Comparison of ENCODE assay signal across 21 cellular contexts in genomic region chr18:9239708-9240107, GRCh38.
DNase-seq lines count a peak whose midpoint lies in the region; ATAC-seq, FAIRE-seq and TF ChIP-seq lines count a peak whose summit lies in the region.
"Had no signal": no experiment of that assay in that cellular context is flagged by ENCODE, and none has a peak within 500 bp of the region (broad histone marks: within the 10 kb centered on the region; RNA-seq: fewer than 3 reads in every experiment).

No MANE protein-coding gene starts in this region.

- no peaks in the 10 kb centered on the region for H3K27me3 Mint-ChIP-seq in activated CD4-positive, alpha-beta memory T cell treated with anti-CD3 and anti-CD28 coated beads for 36 hours
- no peaks in the 10 kb centered on the region for H3K27me3 Mint-ChIP-seq in activated CD4-positive, alpha-beta memory T cell treated with anti-CD3 and anti-CD28 coated beads, Interleukin-2, amount 10 ng/mL, durations not matched to agents 7 days and 5 days
- H3K27me3 Mint-ChIP-seq in T-helper 17 cell (no peaks in the 10 kb centered on the region), H9 (ENCODE audit: low read depth) (no peaks in the 10 kb centered on the region)
- H3K27me3 Mint-ChIP-seq in activated T-helper 1 cell treated with anti-CD3 and anti-CD28 coated beads, Interleukin-12 subunit alpha, Interleukin-12 subunit beta, Interleukin-2, Interleukin-4 antibody, amounts not matched to agents 30 ng/mL and 10 ng/mL and 1 ng/mL, durations not matched to agents 14 hours and 24 hours and 36 hours (ENCODE audit: insufficient read depth), result no peaks in the 10 kb centered on the region
- H3K27me3 Mint-ChIP-seq: CD8-positive, alpha-beta memory T cell had no signal

- no peak for ATAC-seq in T-helper 17 cell
- ATAC-seq: K562 had no signal

- no peak overlapping the region for H2BK5ac ChIP-seq in H9 (ENCODE audit: insufficient read length, low read length)

- peaks cover 9% of the 10 kb centered on the region for H3K36me3 ChIP-seq in neutrophil

- H3K9me3 ChIP-seq in T-helper 17 cell (ENCODE audit: control insufficient read depth, low read length, poor library complexity, severe bottlenecking) (no peaks in the 10 kb centered on the region), neutrophil (no peaks in the 10 kb centered on the region), H9 (ENCODE audit: control insufficient read depth, low read depth, low read length) (no peaks in the 10 kb centered on the region)
- H3K9me3 ChIP-seq: BLaER1, SJSA1 had no signal

- POLR2A ChIA-PET in activated CD4-positive, alpha-beta memory T cell treated with anti-CD3 and anti-CD28 coated beads for 36 hours (lab: Charles Lee), result interaction anchor here (1.1 to 2.5 kb wide), 5 partner anchors 97 to 166 kb away, joined by 3 to 6 read pairs (median 3); no protein-coding TSS in a partner anchor
- POLR2A ChIA-PET in activated CD4-positive, alpha-beta memory T cell treated with anti-CD3 and anti-CD28 coated beads, Interleukin-2, amount 10 ng/mL, durations not matched to agents 7 days and 5 days (lab: Charles Lee), result interaction anchor here (0.9 kb wide), 1 partner anchor 256 kb away, joined by 3 read pairs; no protein-coding TSS in a partner anchor

- no peak overlapping the region for H3K18ac ChIP-seq in H9 (ENCODE audit: insufficient read length, low read depth, low read length)

- no peak overlapping the region for H2BK12ac ChIP-seq in H9 (ENCODE audit: insufficient read length, low read depth, low read length)

- TF ChIP-seq CTCF in neutrophil (IDR thresholded peaks at IDR 0.05), result no peak
- no peak for TF ChIP-seq CTCF in H9 (conservative IDR thresholded peaks at IDR 0.05)

- H3K23me2 ChIP-seq in H9 (ENCODE audit: insufficient read length, low read depth, low read length, poor library complexity, severe bottlenecking), result no peaks in the 10 kb centered on the region

- no peaks in the 10 kb centered on the region for H3K27me3 ChIP-seq in neutrophil
- no peaks in the 10 kb centered on the region for H3K27me3 ChIP-seq in H9 (ENCODE audit: insufficient read depth, low read length)
- H3K27me3 ChIP-seq: BLaER1, SJSA1 had no signal

- H2BK15ac ChIP-seq in H9 (ENCODE audit: low read depth, low read length), result no peak overlapping the region

- CTCF ChIA-PET in activated CD4-positive, alpha-beta memory T cell treated with anti-CD3 and anti-CD28 coated beads for 36 hours (lab: Charles Lee), result no interaction called here
- CTCF ChIA-PET in activated CD4-positive, alpha-beta memory T cell treated with anti-CD3 and anti-CD28 coated beads, Interleukin-2, amount 10 ng/mL, durations not matched to agents 7 days and 5 days (lab: Charles Lee), result no interaction called here

- no peak overlapping the region for H4K8ac ChIP-seq in H9 (replicated peaks; ENCODE audit: insufficient read length, low read depth, low read length)

- no peaks in the 10 kb centered on the region for H3K79me1 ChIP-seq in H9 (ENCODE audit: insufficient read depth, low read depth, low read length, poor library complexity, severe bottlenecking)

- no peak overlapping the region for H2AFZ ChIP-seq in H9 (ENCODE audit: low read length)

- H3K27ac ChIP-seq in neutrophil (peak overlapping the region; percentile 56), H9 (ENCODE audit: insufficient read length, low read depth, low read length) (no peak overlapping the region), substantia nigra (ENCODE audit: low read depth, low read length, poor library complexity, severe bottlenecking) (no peak overlapping the region)
- H3K27ac ChIP-seq: BLaER1, SJSA1 had no signal

- peaks cover 28% of the 10 kb centered on the region for H3K4me1 Mint-ChIP-seq in activated CD4-positive, alpha-beta memory T cell treated with anti-CD3 and anti-CD28 coated beads for 36 hours (ENCODE audit: low read depth)
- peaks cover 31% of the 10 kb centered on the region for H3K4me1 Mint-ChIP-seq in activated CD4-positive, alpha-beta memory T cell treated with anti-CD3 and anti-CD28 coated beads, Interleukin-2, amount 10 ng/mL, durations not matched to agents 7 days and 5 days
- peaks cover 29% of the 10 kb centered on the region for H3K4me1 Mint-ChIP-seq in T-helper 17 cell
- H3K4me1 Mint-ChIP-seq in H9, result peaks cover 22 to 24% of the 10 kb centered on the region in 2 experiments
- H3K4me1 Mint-ChIP-seq in activated T-helper 1 cell treated with anti-CD3 and anti-CD28 coated beads, Interleukin-12 subunit alpha, Interleukin-12 subunit beta, Interleukin-2, Interleukin-4 antibody, amounts not matched to agents 30 ng/mL and 10 ng/mL and 1 ng/mL, durations not matched to agents 14 hours and 24 hours and 36 hours (ENCODE audit: low read depth), result peaks cover 7% of the 10 kb centered on the region

- H2BK20ac ChIP-seq in H9 (ENCODE audit: low read depth, low read length, poor library complexity, severe bottlenecking), result no peak overlapping the region

- no peak overlapping the region for H3T11ph ChIP-seq in H9 (ENCODE audit: low read length)

- H3K14ac ChIP-seq in H9 (ENCODE audit: insufficient read depth, low read length), result no peak overlapping the region

- H3K4me1 ChIP-seq in neutrophil (ENCODE audit: control insufficient read depth in 1 of 2, insufficient read depth in 1 of 2, low read depth in 1 of 2, low read length in 1 of 2) (peaks cover 55 to 67% of the 10 kb centered on the region in 2 experiments), H9 (ENCODE audit: insufficient read depth, low read length) (peaks cover 6% of the 10 kb centered on the region; the same call in 1 of the 2 replicates)
- H3K4me1 ChIP-seq: BLaER1, SJSA1 had no signal

- no peak overlapping the region for H3K23ac ChIP-seq in H9 (ENCODE audit: insufficient read length, low read depth, low read length)

- no peak overlapping the region for H3K4me3 Mint-ChIP-seq in activated CD4-positive, alpha-beta memory T cell treated with anti-CD3 and anti-CD28 coated beads for 36 hours
- no peak overlapping the region for H3K4me3 Mint-ChIP-seq in activated CD4-positive, alpha-beta memory T cell treated with anti-CD3 and anti-CD28 coated beads, Interleukin-2, amount 10 ng/mL, durations not matched to agents 7 days and 5 days
- H3K4me3 Mint-ChIP-seq in T-helper 17 cell (no peak overlapping the region), H9 (no peak overlapping the region)
- H3K4me3 Mint-ChIP-seq in activated T-helper 1 cell treated with anti-CD3 and anti-CD28 coated beads, Interleukin-12 subunit alpha, Interleukin-12 subunit beta, Interleukin-2, Interleukin-4 antibody, amounts not matched to agents 30 ng/mL and 10 ng/mL and 1 ng/mL, durations not matched to agents 14 hours and 24 hours and 36 hours, result no peak overlapping the region
- H3K4me3 Mint-ChIP-seq: CD8-positive, alpha-beta memory T cell had no signal

- no peak overlapping the region for H3K9ac ChIP-seq in H9 (ENCODE audit: extremely low read depth, insufficient read length, low read length)
- H3K9ac ChIP-seq: BLaER1 had no signal

- H2AK5ac ChIP-seq in H9 (ENCODE audit: insufficient read length, low read length), result no peak overlapping the region

- FAIRE-seq in GM19239 (lab: Jason Lieb, UNC), result peak; percentile 47
- FAIRE-seq: A204.1, D721Med, K562 had no signal

- intact Hi-C loops in activated CD4-positive, alpha-beta memory T cell treated with anti-CD3 and anti-CD28 coated beads for 36 hours (cut with micrococcal nuclease), result loop anchor here (5.0 kb wide), 3 partner anchors 97 to 157 kb away; no protein-coding TSS in a partner anchor
- intact Hi-C loops in activated T-helper 1 cell treated with anti-CD3 and anti-CD28 coated beads, Interleukin-12 subunit alpha, Interleukin-12 subunit beta, Interleukin-2, Interleukin-4 antibody, amounts not matched to agents 30 ng/mL and 10 ng/mL and 1 ng/mL, durations not matched to agents 14 hours and 24 hours and 36 hours (cut with micrococcal nuclease), result loop anchor here (10.0 kb wide), 1 partner anchor 65 kb away; no protein-coding TSS in a partner anchor

- no peak overlapping the region for H3K4ac ChIP-seq in H9 (ENCODE audit: low read depth, low read length)

- H3K27ac Mint-ChIP-seq in activated CD4-positive, alpha-beta memory T cell treated with anti-CD3 and anti-CD28 coated beads for 36 hours, result peak overlapping the region; percentile 61
- no peak overlapping the region for H3K27ac Mint-ChIP-seq in activated CD4-positive, alpha-beta memory T cell treated with anti-CD3 and anti-CD28 coated beads, Interleukin-2, amount 10 ng/mL, durations not matched to agents 7 days and 5 days
- H3K27ac Mint-ChIP-seq in T-helper 17 cell (peak overlapping the region; percentile 68), H9 (no peak overlapping the region)
- no peak overlapping the region for H3K27ac Mint-ChIP-seq in activated T-helper 1 cell treated with anti-CD3 and anti-CD28 coated beads, Interleukin-12 subunit alpha, Interleukin-12 subunit beta, Interleukin-2, Interleukin-4 antibody, amounts not matched to agents 30 ng/mL and 10 ng/mL and 1 ng/mL, durations not matched to agents 14 hours and 24 hours and 36 hours

- H3K4me3 ChIP-seq in neutrophil (ENCODE audit: low read depth in 1 of 2, low read length in 1 of 2), result no peak overlapping the region
- H3K4me3 ChIP-seq: BLaER1, K562, SJSA1 had no signal

- no peak overlapping the region for H3K56ac ChIP-seq in H9 (ENCODE audit: insufficient read length, low read depth, low read length)

- no peak for DNase-seq in activated CD4-positive, alpha-beta memory T cell treated with anti-CD3 and anti-CD28 coated beads for 36 hours
- no peak for DNase-seq in activated CD4-positive, alpha-beta memory T cell treated with anti-CD3 and anti-CD28 coated beads, Interleukin-2, amount 10 ng/mL, durations not matched to agents 7 days and 5 days
- DNase-seq in GM19239 (ENCODE audit: insufficient read length, low spot score) (no peak), T-helper 17 cell (no peak), H9 (no peak), substantia nigra (lab: John Stamatoyannopoulos, UW) (no peak)
- DNase-seq in activated T-helper 1 cell treated with anti-CD3 and anti-CD28 coated beads, Interleukin-12 subunit alpha, Interleukin-12 subunit beta, Interleukin-2, Interleukin-4 antibody, amounts not matched to agents 30 ng/mL and 10 ng/mL and 1 ng/mL, durations not matched to agents 14 hours and 24 hours and 36 hours (ENCODE audit: low spot score), result no peak
- DNase-seq: CD8-positive, alpha-beta memory T cell; DMS79; NCI-H1417 treated with DMSO at 0.1 percent for 48 hours; NCI-H1930; NCI-H446; NCI-H69; OCI-M1; RPMI8226 had no signal

- no peaks in the 10 kb centered on the region for H3K79me2 ChIP-seq in H9 (ENCODE audit: insufficient read depth, low read length)

- no CpG with 5 or more reads among the region's 1 CpG for WGBS in H9 (ENCODE audit: extremely low coverage, insufficient read length, low lambda C conversion rate)

- H3K9me3 Mint-ChIP-seq in activated CD4-positive, alpha-beta memory T cell treated with anti-CD3 and anti-CD28 coated beads for 36 hours, result no peaks in the 10 kb centered on the region
- no peaks in the 10 kb centered on the region for H3K9me3 Mint-ChIP-seq in activated CD4-positive, alpha-beta memory T cell treated with anti-CD3 and anti-CD28 coated beads, Interleukin-2, amount 10 ng/mL, durations not matched to agents 7 days and 5 days
- H3K9me3 Mint-ChIP-seq in H9, result no peaks in the 10 kb centered on the region
- H3K9me3 Mint-ChIP-seq in activated T-helper 1 cell treated with anti-CD3 and anti-CD28 coated beads, Interleukin-12 subunit alpha, Interleukin-12 subunit beta, Interleukin-2, Interleukin-4 antibody, amounts not matched to agents 30 ng/mL and 10 ng/mL and 1 ng/mL, durations not matched to agents 14 hours and 24 hours and 36 hours, result no peaks in the 10 kb centered on the region
- H3K9me3 Mint-ChIP-seq: CD8-positive, alpha-beta memory T cell had no signal

- no peaks in the 10 kb centered on the region for H4K20me1 ChIP-seq in H9 (ENCODE audit: control insufficient read depth, insufficient read depth, insufficient read length)
- H4K20me1 ChIP-seq: BLaER1 had no signal

- no peak overlapping the region for H4K5ac ChIP-seq in H9 (ENCODE audit: insufficient read length, low read depth, low read length)

- H3K4me2 ChIP-seq in H9 (ENCODE audit: insufficient read depth, insufficient read length, low read length), result no peak overlapping the region
- H3K4me2 ChIP-seq: BLaER1 had no signal

- H2BK120ac ChIP-seq in H9 (ENCODE audit: low read depth, low read length, poor library complexity, severe bottlenecking), result no peak overlapping the region

- no peak overlapping the region for H4K91ac ChIP-seq in H9 (ENCODE audit: insufficient read length, low read depth, low read length)

- H3K36me3 Mint-ChIP-seq in activated CD4-positive, alpha-beta memory T cell treated with anti-CD3 and anti-CD28 coated beads for 36 hours, result peaks cover 32% of the 10 kb centered on the region
- peaks cover 68% of the 10 kb centered on the region for H3K36me3 Mint-ChIP-seq in activated CD4-positive, alpha-beta memory T cell treated with anti-CD3 and anti-CD28 coated beads, Interleukin-2, amount 10 ng/mL, durations not matched to agents 7 days and 5 days (ENCODE audit: low read depth)
- H3K36me3 Mint-ChIP-seq in T-helper 17 cell (ENCODE audit: low read depth), result peaks cover 28% of the 10 kb centered on the region
- H3K36me3 Mint-ChIP-seq in H9 (ENCODE audit: insufficient read depth in 1 of 3, low read depth in 3 of 3), result peaks cover 3 to 16% (median 8%) of the 10 kb centered on the region in 3 experiments; a peak in 4 of 7 replicates
- H3K36me3 Mint-ChIP-seq in activated T-helper 1 cell treated with anti-CD3 and anti-CD28 coated beads, Interleukin-12 subunit alpha, Interleukin-12 subunit beta, Interleukin-2, Interleukin-4 antibody, amounts not matched to agents 30 ng/mL and 10 ng/mL and 1 ng/mL, durations not matched to agents 14 hours and 24 hours and 36 hours (ENCODE audit: low read depth), result peaks cover 43% of the 10 kb centered on the region

Comparison
In these comparisons a context has a peak if more than half of its experiments do, and no peak if none do; other contexts are left out.
1. H3K27ac Mint-ChIP-seq: peak in activated CD4-positive, alpha-beta memory T cell treated with anti-CD3 and anti-CD28 coated beads for 36 hours (single experiment) and T-helper 17 cell (single experiment); none in activated CD4-positive, alpha-beta memory T cell treated with anti-CD3 and anti-CD28 coated beads, Interleukin-2, amount 10 ng/mL, durations not matched to agents 7 days and 5 days (single experiment), H9 (0 of 3) and activated T-helper 1 cell treated with anti-CD3 and anti-CD28 coated beads, Interleukin-12 subunit alpha, Interleukin-12 subunit beta, Interleukin-2, Interleukin-4 antibody, amounts not matched to agents 30 ng/mL and 10 ng/mL and 1 ng/mL, durations not matched to agents 14 hours and 24 hours and 36 hours (single experiment).